In genomic region chr6:7145269-7146078, GRCh38 we compare ENCODE assay signal across 8 cellular contexts. TPM values are rescaled to one million over a fixed set of nuclear protein-coding genes. Genes with fewer than 3 reads are reported as not detected.
DNase-seq lines count a peak whose midpoint lies in the region; ATAC-seq and TF ChIP-seq lines count a peak whose summit lies in the region.

No MANE protein-coding gene starts in this region.

- peaks cover 5% of the 10 kb centered on the region for H3K79me1 ChIP-seq in mesenchymal stem cell (replicated peaks; ENCODE audit: low read length, poor library complexity, severe bottlenecking)

- peaks cover 68% of the 10 kb centered on the region for H3K4me1 Mint-ChIP-seq in activated naive CD8-positive, alpha-beta T cell treated with anti-CD3 and anti-CD28 coated beads for 36 hours

- WGBS in mesenchymal stem cell: 74% methylated on average over 10 of the region's 10 CpGs

- TF ChIP-seq CTCF in 22Rv1 (IDR thresholded peaks at IDR 0.05): no peak

- peak overlapping the region; percentile 19 for H2BK120ac ChIP-seq in mesenchymal stem cell (ENCODE audit: low read depth, low read length)

- H3K4me1 ChIP-seq in HUES6 (ENCODE audit: control insufficient read depth, insufficient read depth, low read length): peaks cover 70% of the 10 kb centered on the region
- H3K4me1 ChIP-seq in mesenchymal stem cell (ENCODE audit: control insufficient read depth, insufficient read depth, low read depth, low read length): peaks cover 22% of the 10 kb centered on the region

- H2AK5ac ChIP-seq in mesenchymal stem cell (ENCODE audit: low read length, severe bottlenecking): peak overlapping the region; percentile 95

- peak overlapping the region; percentile 2 to 91 for H3K18ac ChIP-seq in mesenchymal stem cell (ENCODE audit: low read depth in 1 of 2, low read length in 2 of 2)

- H3K27me3 Mint-ChIP-seq in activated naive CD8-positive, alpha-beta T cell treated with anti-CD3 and anti-CD28 coated beads for 36 hours: no peaks in the 10 kb centered on the region

- H3K27ac ChIP-seq in 22Rv1: peak overlapping the region; percentile 90
- H3K27ac ChIP-seq in HUES6 (ENCODE audit: low read depth, low read length): peak overlapping the region; percentile 48; the same call in 1 of the 2 replicates
- peak overlapping the region; percentile 92 for H3K27ac ChIP-seq in mesenchymal stem cell (ENCODE audit: low read length, poor library complexity, severe bottlenecking)

- H2AFZ ChIP-seq in mesenchymal stem cell (ENCODE audit: low read depth, low read length): no peak overlapping the region

- peak overlapping the region; percentile 82 for H3K27ac Mint-ChIP-seq in activated naive CD8-positive, alpha-beta T cell treated with anti-CD3 and anti-CD28 coated beads for 36 hours

- H3K36me3 ChIP-seq in HUES6 (ENCODE audit: control insufficient read depth, insufficient read depth, low read length) (no peaks in the 10 kb centered on the region), mesenchymal stem cell (ENCODE audit: control insufficient read depth in 1 of 2, insufficient read depth in 2 of 2, low read depth in 1 of 2, low read length in 2 of 2) (peaks cover 0 to 5% of the 10 kb centered on the region in 2 experiments), MG63 (0 out of 2 replicates have a peak, but pooled peaks cover 5% of the 10 kb centered on the region)

- peak overlapping the region; percentile 0 for H4K91ac ChIP-seq in mesenchymal stem cell (ENCODE audit: low read length)

- H3K4me3 Mint-ChIP-seq in activated naive CD8-positive, alpha-beta T cell treated with anti-CD3 and anti-CD28 coated beads for 36 hours: peak overlapping the region; percentile 67

- no peaks in the 10 kb centered on the region for H3K9me3 Mint-ChIP-seq in activated naive CD8-positive, alpha-beta T cell treated with anti-CD3 and anti-CD28 coated beads for 36 hours

- ATAC-seq in GM21515 (IDR thresholded peaks at IDR 0.05; ENCODE audit: unreplicated experiment) (no peak), GM18870 (IDR thresholded peaks at IDR 0.05; ENCODE audit: unreplicated experiment) (no peak)

- H3K14ac ChIP-seq in mesenchymal stem cell (ENCODE audit: low read length in 2 of 2): no peak overlapping the region

- H3K9ac ChIP-seq in HUES6 (ENCODE audit: low read length) (peak overlapping the region; percentile 69), mesenchymal stem cell (ENCODE audit: low read length) (peak overlapping the region; percentile 74)

- peaks cover 8% of the 10 kb centered on the region for H3K36me3 Mint-ChIP-seq in activated naive CD8-positive, alpha-beta T cell treated with anti-CD3 and anti-CD28 coated beads for 36 hours

- H3K23ac ChIP-seq in mesenchymal stem cell (ENCODE audit: low read length in 2 of 2): no peak overlapping the region

- no peak overlapping the region for H4K8ac ChIP-seq in mesenchymal stem cell (ENCODE audit: low read length)

- no peak overlapping the region for H2BK15ac ChIP-seq in mesenchymal stem cell (ENCODE audit: low read depth, poor library complexity, severe bottlenecking)

- H3K27me3 ChIP-seq in HUES6 (ENCODE audit: control insufficient read depth, insufficient read depth, low read length): no peaks in the 10 kb centered on the region
- no peaks in the 10 kb centered on the region for H3K27me3 ChIP-seq in mesenchymal stem cell (ENCODE audit: control insufficient read depth in 1 of 2, insufficient read depth in 1 of 2, low read length in 2 of 2)
- no peaks in the 10 kb centered on the region for H3K27me3 ChIP-seq in MG63

- H3K4me2 ChIP-seq in mesenchymal stem cell (ENCODE audit: low read length, poor library complexity, severe bottlenecking): no peak overlapping the region

- DNase-seq in activated naive CD8-positive, alpha-beta T cell treated with anti-CD3 and anti-CD28 coated beads for 36 hours: no peak
- DNase-seq in mesenchymal stem cell (no peak), MG63 (no peak)
- no peak for DNase-seq in effector CD4-positive, alpha-beta T cell

- no peaks in the 10 kb centered on the region for H3K9me3 ChIP-seq in HUES6 (ENCODE audit: control insufficient read depth, insufficient read depth, low read depth, low read length)
- no peaks in the 10 kb centered on the region for H3K9me3 ChIP-seq in mesenchymal stem cell (ENCODE audit: control insufficient read depth, low read length)
- H3K9me3 ChIP-seq in MG63: no peaks in the 10 kb centered on the region

- H2BK12ac ChIP-seq in mesenchymal stem cell (ENCODE audit: low read length in 2 of 2): peak overlapping the region in 1 of 2 experiments; percentile 0

- H3K4me3 ChIP-seq in HUES6 (ENCODE audit: low read depth, low read length): peak overlapping the region; percentile 30; the same call in 1 of the 2 replicates
- H3K4me3 ChIP-seq in mesenchymal stem cell (ENCODE audit: insufficient read depth in 1 of 2, low read depth in 1 of 2, low read length in 2 of 2): no peak overlapping the region
- H3K4me3 ChIP-seq in MG63: no peak overlapping the region

- peak overlapping the region; percentile 60 for H2BK5ac ChIP-seq in mesenchymal stem cell (ENCODE audit: low read depth, low read length, poor library complexity, severe bottlenecking)

- H3K4ac ChIP-seq in mesenchymal stem cell (ENCODE audit: low read depth in 1 of 2, low read length in 2 of 2): peak overlapping the region in 1 of 2 experiments; percentile 34

RNA-seq across cellular contexts. Expression of gene RREB1, which starts 37.7 kb away (rescaled TPM):
- total RNA-seq in activated naive CD8-positive, alpha-beta T cell treated with anti-CD3 and anti-CD28 coated beads for 36 hours: 10 to 100 TPM; 17.4 to 18.5 TPM
- polyA plus RNA-seq in mesenchymal stem cell (2013, experiment 1 of 2): 12.3 TPM
- polyA plus RNA-seq in mesenchymal stem cell (2013, experiment 2 of 2): 11.2 TPM
- total RNA-seq in MG63 (2014; rRNA removed; shearing (Covaris generic); ENCODE audit: low replicate concordance): 16.5 and 17.2 TPM in 2 replicates
